In genomic region chr1:39098569-39099250, GRCh38 we compare ENCODE assay signal across 8 cellular contexts.
DNase-seq lines count a peak whose midpoint lies in the region; ATAC-seq and TF ChIP-seq lines count a peak whose summit lies in the region.

No MANE protein-coding gene starts in this region.

- no peaks in the 10 kb centered on the region for H3K9me3 ChIP-seq in BE2C

- H3K4me1 ChIP-seq in BE2C, result no peaks in the 10 kb centered on the region

- DNase-seq in BE2C (peak; percentile 58), HCEC 1CT (peak; percentile 95), NCI-H460 (ENCODE audit: extremely low read depth, low read depth) (peak; percentile 63), cerebellum (ENCODE audit: low spot score) (peak; percentile 96), left colon (peak; percentile 32 to 43)
- peak; percentile 36 to 50 for DNase-seq in activated CD4-positive, alpha-beta T cell treated with anti-CD3 and anti-CD28 coated beads for 24 hours (ENCODE audit: low read depth in 2 of 2)
- peak; percentile 72 for DNase-seq in stimulated activated CD4-positive, alpha-beta T cell treated with anti-CD3 and anti-CD28 coated beads, Interleukin-4, amount 100 ng/mL, for 24 hours

- intact Hi-C loops in left colon (cut with DNase I, micrococcal nuclease), result no loop called here

- ATAC-seq in left colon (peak; percentile 82), HG02938 (IDR thresholded peaks at IDR 0.05; ENCODE audit: unreplicated experiment) (no peak)

- H3K4me3 ChIP-seq in BE2C (ENCODE audit: low read depth, low read length), result no peak overlapping the region

- peak; percentile 69 for TF ChIP-seq CTCF in BE2C (IDR thresholded peaks at IDR 0.05; ENCODE audit: low read depth, low read length)

- H3K36me3 ChIP-seq in BE2C, result no peaks in the 10 kb centered on the region

- H3K27me3 ChIP-seq in BE2C, result no peaks in the 10 kb centered on the region

Comparison
In these comparisons a context has a peak if more than half of its experiments do, and no peak if none do; other contexts are left out.
1. DNase-seq: peak in every context shown above with its lines; median percentile 96 in cerebellum; 95 in HCEC 1CT; 72 in stimulated activated CD4-positive, alpha-beta T cell treated with anti-CD3 and anti-CD28 coated beads, Interleukin-4, amount 100 ng/mL, for 24 hours; 63 in NCI-H460; 58 in BE2C; 43 in activated CD4-positive, alpha-beta T cell treated with anti-CD3 and anti-CD28 coated beads for 24 hours; 38 in left colon.